ENCODE assay signal across 10 cellular contexts in genomic region chr16:57998992-57999365, GRCh38. TPM values are rescaled to one million over a fixed set of nuclear protein-coding genes. Genes with fewer than 3 reads are reported as not detected.
A peak's percentile ranks its signal among the peaks of the same experiment; 100 is the strongest.
DNase-seq lines count a peak whose midpoint lies in the region; ATAC-seq, FAIRE-seq and TF ChIP-seq lines count a peak whose summit lies in the region.
"Had no signal": no experiment of that assay in that cellular context is flagged by ENCODE, and none has a peak within 500 bp of the region (broad histone marks: within the 10 kb centered on the region; RNA-seq: fewer than 3 reads in every experiment).

No MANE protein-coding gene starts in this region.

- CTCF ChIA-PET in RWPE1 (lab: Yijun Ruan, JAX): interaction anchor here (0.5 to 4.0 kb wide), 7 partner anchors 15 to 1015 kb away, joined by 3 to 36 read pairs (median 3); a partner anchor contains a TSS
- CTCF ChIA-PET in endothelial cell of umbilical vein (lab: Charles Lee): interaction anchor here (1.4 to 3.5 kb wide), 6 partner anchors 18 to 408 kb away, joined by 3 to 36 read pairs (median 4); no protein-coding TSS in a partner anchor

- no peak for TF ChIP-seq POLR2A in endothelial cell of umbilical vein (IDR thresholded peaks at IDR 0.05; ENCODE audit: low read depth, low read length)

- BruUV-seq in endothelial cell of umbilical vein (replicated peaks; lab: Mats Ljungman, UMichigan): no TSS peak

- H3K9me3 Mint-ChIP-seq in osteocyte (ENCODE audit: unreplicated experiment): no peaks in the 10 kb centered on the region

- no peaks in the 10 kb centered on the region for H3K9me1 ChIP-seq in endothelial cell of umbilical vein (replicated peaks; ENCODE audit: control insufficient read depth, extremely low read depth, insufficient read depth, low read length)

- H3K27me3 ChIP-seq in DOHH2 (ENCODE audit: control insufficient read depth, low read length) (no peaks in the 10 kb centered on the region), endothelial cell of umbilical vein (ENCODE audit: control insufficient read depth in 2 of 2, insufficient read depth in 2 of 2, low read length in 2 of 2) (no peaks in the 10 kb centered on the region)
- H3K27me3 ChIP-seq: colonic mucosa had no signal

- H3K9me2 ChIP-seq in DOHH2 (replicated peaks; ENCODE audit: control insufficient read depth, low read length): no peaks in the 10 kb centered on the region

- FAIRE-seq in endothelial cell of umbilical vein (lab: Jason Lieb, UNC): no peak
- no peak for FAIRE-seq in frontal cortex (lab: Jason Lieb, UNC)

- H3K79me2 ChIP-seq in DOHH2 (ENCODE audit: control insufficient read depth, low read length) (peaks cover 22% of the 10 kb centered on the region), endothelial cell of umbilical vein (ENCODE audit: control insufficient read depth, insufficient read depth, low read length) (peaks cover 4% of the 10 kb centered on the region)

- H3K4me1 Mint-ChIP-seq in osteocyte (ENCODE audit: unreplicated experiment): peaks cover 21% of the 10 kb centered on the region

- no peak for ATAC-seq in HG03565 (IDR thresholded peaks at IDR 0.05; ENCODE audit: unreplicated experiment)

- no peaks in the 10 kb centered on the region for H3K9me3 ChIP-seq in DOHH2 (ENCODE audit: control insufficient read depth, insufficient read depth, low read length)
- H3K9me3 ChIP-seq in endothelial cell of umbilical vein (replicated peaks; ENCODE audit: control insufficient read depth, insufficient read depth, low read length): no peaks in the 10 kb centered on the region
- H3K9me3 ChIP-seq: colonic mucosa had no signal

- H3F3A ChIP-seq in DOHH2 (ENCODE audit: control insufficient read depth, insufficient read depth): peaks cover 7% of the 10 kb centered on the region; the same call in 1 of the 2 replicates

- H3K4me2 ChIP-seq in DOHH2 (ENCODE audit: low read length) (peak overlapping the region; percentile 93), endothelial cell of umbilical vein (ENCODE audit: insufficient read depth, low read length) (peak overlapping the region; percentile 53)

- DNase-seq in RWPE1 (ENCODE audit: low spot score): no peak
- no peak for DNase-seq in endothelial cell of umbilical vein (ENCODE audit: low read depth, low spot score)
- no peak for DNase-seq in osteocyte (ENCODE audit: extremely low spot score, unreplicated experiment)
- DNase-seq in frontal cortex (ENCODE audit: low spot score in 2 of 2): no peak
- DNase-seq in NCI-H69 (lab: John Stamatoyannopoulos, UW): no peak
- DNase-seq in epidermal melanocyte (ENCODE audit: insufficient read length, low spot score): no peak
- DNase-seq: NCI-H187 treated with DMSO at 0.1 percent for 48 hours had no signal

- no peak overlapping the region for H3K9ac ChIP-seq in endothelial cell of umbilical vein (replicated peaks; ENCODE audit: extremely low read depth, insufficient read depth, low read length)

- dilution Hi-C loops in endothelial cell of umbilical vein (cut with MboI; ENCODE audit: extremely low pct_ligation_motif_present, low sequenced_read_pairs): no loop called here

- H3K36me3 Mint-ChIP-seq in osteocyte (ENCODE audit: unreplicated experiment): peaks cover 7% of the 10 kb centered on the region

- H3K27ac Mint-ChIP-seq in osteocyte (ENCODE audit: unreplicated experiment): peak overlapping the region; percentile 47

- POLR2A ChIA-PET in RWPE1 (lab: Yijun Ruan, JAX; ENCODE audit: low non-redundant PET): no interaction called here
- POLR2A ChIA-PET in endothelial cell of umbilical vein (lab: Charles Lee): no interaction called here

- H3K27ac ChIP-seq in DOHH2 (ENCODE audit: low read depth, low read length) (no peak overlapping the region), RWPE1 (peak overlapping the region; percentile 86), endothelial cell of umbilical vein (ENCODE audit: insufficient read depth, low read depth, low read length) (no peak overlapping the region)

- H4K20me1 ChIP-seq in DOHH2 (ENCODE audit: control insufficient read depth, insufficient read depth, low read depth, low read length) (peaks cover 6% of the 10 kb centered on the region; the same call in 1 of the 2 replicates), endothelial cell of umbilical vein (replicated peaks; ENCODE audit: control insufficient read depth, extremely low read depth, insufficient read depth, low read length) (no peaks in the 10 kb centered on the region)

- no peak overlapping the region for H2AFZ ChIP-seq in endothelial cell of umbilical vein (ENCODE audit: low read depth, low read length)

- H3K4me3 Mint-ChIP-seq in osteocyte (ENCODE audit: unreplicated experiment): peak overlapping the region; percentile 77

- H3K4me3 ChIP-seq in DOHH2 (ENCODE audit: low read length) (peak overlapping the region; percentile 77), endothelial cell of umbilical vein (replicated peaks in 1 of 3; ENCODE audit: insufficient read depth in 1 of 3, low read depth in 1 of 3, low read length in 3 of 3) (no peak overlapping the region)

- H3K4me1 ChIP-seq in DOHH2 (ENCODE audit: control insufficient read depth, low read length) (peaks cover 25% of the 10 kb centered on the region), endothelial cell of umbilical vein (ENCODE audit: control insufficient read depth, extremely low read depth, insufficient read depth, low read length) (peaks cover 23% of the 10 kb centered on the region)
- H3K4me1 ChIP-seq: colonic mucosa had no signal

- H3K36me3 ChIP-seq in DOHH2 (ENCODE audit: control insufficient read depth, low read length) (peaks cover 49% of the 10 kb centered on the region), endothelial cell of umbilical vein (ENCODE audit: control insufficient read depth in 2 of 2, extremely low read depth in 1 of 2, insufficient read depth in 2 of 2, low read length in 2 of 2) (peaks cover 2 to 15% of the 10 kb centered on the region in 2 experiments)

- intact Hi-C loops in endothelial cell of umbilical vein (cut with micrococcal nuclease): no loop called here

- H3K27me3 Mint-ChIP-seq in osteocyte (ENCODE audit: unreplicated experiment): no peaks in the 10 kb centered on the region

- TF ChIP-seq CTCF in DOHH2 (IDR thresholded peaks at IDR 0.05; ENCODE audit: low read depth, low read length, poor library complexity, severe bottlenecking) (no peak), RWPE1 (conservative IDR thresholded peaks at IDR 0.05; ENCODE audit: low read depth) (no peak), endothelial cell of umbilical vein (IDR thresholded peaks at IDR 0.05; ENCODE audit: extremely low read depth in 1 of 2, insufficient read depth in 1 of 2, low read depth in 1 of 2, low read length in 2 of 2) (no peak), osteocyte (IDR thresholded peaks at IDR 0.05) (no peak)

TF ChIP-seq in endothelial cell of umbilical vein, 7 proteins besides CTCF, POLR2A, EP300 and RAD21 (continues in another document):
- TF ChIP-seq JUN (IDR thresholded peaks at IDR 0.05; ENCODE audit: borderline replicate concordance, insufficient read depth, insufficient read length, low read depth) (no peak), MAX (IDR thresholded peaks at IDR 0.05; ENCODE audit: insufficient read depth, insufficient read length) (no peak)

RNA-seq across cellular contexts. Expression of gene ZNF319, which starts 1.5 kb away (rescaled TPM):
- total RNA-seq in endothelial cell of umbilical vein: 9.9 TPM in 2 replicates
- 5.4 and 7.6 TPM in 2 replicates for polyA plus RNA-seq in endothelial cell of umbilical vein
- polyA plus RNA-seq in endothelial cell of umbilical vein (2011; cell fraction: cytosol; rRNA removed): 3.9 and 4.9 TPM in 2 replicates
- 3.0 and 4.5 TPM in 2 replicates for polyA plus RNA-seq in endothelial cell of umbilical vein (2011; cell fraction: nucleus; rRNA removed)
- polyA plus RNA-seq in endothelial cell of umbilical vein (2012): 4.8 and 6.4 TPM in 2 replicates
- 7.5 TPM in 2 replicates for polyA minus RNA-seq in endothelial cell of umbilical vein
- 8.9 TPM for polyA minus RNA-seq in endothelial cell of umbilical vein (2011; cell fraction: cytosol; rRNA and poly(A)+ RNA removed)
- polyA minus RNA-seq in endothelial cell of umbilical vein (2011; cell fraction: nucleus; rRNA and poly(A)+ RNA removed): 3.2 and 6.3 TPM in 2 replicates
- 11.9 and 14.9 TPM in 2 replicates for total RNA-seq in osteocyte
- 4.9 TPM for total RNA-seq in frontal cortex

RNA-seq across cellular contexts. Expression of gene USB1, which starts 2.2 kb away (rescaled TPM):
- total RNA-seq in endothelial cell of umbilical vein (64.6 and 66.6 TPM in 2 replicates), osteocyte (43.4 and 45.5 TPM in 2 replicates), frontal cortex (3.7 TPM)
- 73.0 and 83.8 TPM in 2 replicates for polyA plus RNA-seq in endothelial cell of umbilical vein
- 56.9 and 64.1 TPM in 2 replicates for polyA plus RNA-seq in endothelial cell of umbilical vein (2011; cell fraction: cytosol; rRNA removed)
- 45.0 and 50.9 TPM in 2 replicates for polyA plus RNA-seq in endothelial cell of umbilical vein (2011; cell fraction: nucleus; rRNA removed)
- 68.1 and 85.4 TPM in 2 replicates for polyA plus RNA-seq in endothelial cell of umbilical vein (2012)
- polyA minus RNA-seq in endothelial cell of umbilical vein: 93.1 and 102 TPM in 2 replicates
- 38.7 TPM for polyA minus RNA-seq in endothelial cell of umbilical vein (2011; cell fraction: cytosol; rRNA and poly(A)+ RNA removed)
- polyA minus RNA-seq in endothelial cell of umbilical vein (2011; cell fraction: nucleus; rRNA and poly(A)+ RNA removed): 26.0 and 29.3 TPM in 2 replicates

RNA-seq across cellular contexts. Expression of gene MMP15, which starts 26.6 kb away (rescaled TPM):
- total RNA-seq in endothelial cell of umbilical vein (13.1 and 16.0 TPM in 2 replicates), osteocyte (4.9 and 5.2 TPM in 2 replicates), frontal cortex (12.2 TPM)
- 12.6 and 14.5 TPM in 2 replicates for polyA plus RNA-seq in endothelial cell of umbilical vein
- polyA plus RNA-seq in endothelial cell of umbilical vein (2011; cell fraction: cytosol; rRNA removed): 5.8 and 8.4 TPM in 2 replicates
- 4.1 and 5.3 TPM in 2 replicates for polyA plus RNA-seq in endothelial cell of umbilical vein (2011; cell fraction: nucleus; rRNA removed)
- polyA plus RNA-seq in endothelial cell of umbilical vein (2012): 6.2 and 12.3 TPM in 2 replicates
- polyA minus RNA-seq in endothelial cell of umbilical vein: 6.2 and 8.2 TPM in 2 replicates
- polyA minus RNA-seq in endothelial cell of umbilical vein (2011; cell fraction: cytosol; rRNA and poly(A)+ RNA removed): 23.0 TPM
- 2.9 and 3.5 TPM in 2 replicates for polyA minus RNA-seq in endothelial cell of umbilical vein (2011; cell fraction: nucleus; rRNA and poly(A)+ RNA removed)

RNA-seq across cellular contexts. Expression of gene CNGB1, which starts 28.1 kb away (rescaled TPM):
- total RNA-seq in endothelial cell of umbilical vein (not detected in 2 replicates), osteocyte (not detected in 2 replicates), frontal cortex (1.2 TPM)
- polyA plus RNA-seq in endothelial cell of umbilical vein: not detected in 2 replicates
- not detected in 2 replicates for polyA plus RNA-seq in endothelial cell of umbilical vein (2011; cell fraction: cytosol; rRNA removed)
- polyA plus RNA-seq in endothelial cell of umbilical vein (2011; cell fraction: nucleus; rRNA removed): not detected in 2 replicates
- 0.33 TPM in 1 of 2 replicates, not detected in the other for polyA plus RNA-seq in endothelial cell of umbilical vein (2012)
- polyA minus RNA-seq in endothelial cell of umbilical vein: not detected in 2 replicates
- 5.3 TPM for polyA minus RNA-seq in endothelial cell of umbilical vein (2011; cell fraction: cytosol; rRNA and poly(A)+ RNA removed)
- polyA minus RNA-seq in endothelial cell of umbilical vein (2011; cell fraction: nucleus; rRNA and poly(A)+ RNA removed): not detected in 2 replicates
